In genomic region chr13:101267656-101268055, GRCh38 we compare ENCODE assay signal across 21 cellular contexts.
DNase-seq lines count a peak whose midpoint lies in the region; ATAC-seq and TF ChIP-seq lines count a peak whose summit lies in the region.
"Had no signal": no experiment of that assay in that cellular context is flagged by ENCODE, and none has a peak within 500 bp of the region (broad histone marks: within the 10 kb centered on the region; RNA-seq: fewer than 3 reads in every experiment).

No MANE protein-coding gene starts in this region.

- peak; percentile 47 for DNase-seq in AG20443 (ENCODE audit: low spot score)
- DNase-seq in HFFc6 = peak; percentile 23
- DNase-seq in left kidney (ENCODE audit: low read depth, low spot score) = peak; percentile 27
- DNase-seq in stimulated activated CD4-positive, alpha-beta T cell treated with anti-CD3 and anti-CD28 coated beads, Interleukin-2, amount 100 ng/mL, for 24 hours = no peak
- no peak for DNase-seq in NCI-H526 (lab: John Stamatoyannopoulos, UW)
- DNase-seq in foreskin melanocyte = no peak
- DNase-seq in NCI-H1092 (lab: John Stamatoyannopoulos, UW) = no peak
- DNase-seq: activated CD8-positive, alpha-beta memory T cell treated with anti-CD3 and anti-CD28 coated beads for 24 hours; effector CD4-positive, alpha-beta T cell; GF-D8; KG1; left colon; mucosa of descending colon; NCI-H1417 treated with DMSO at 0.1 percent for 48 hours; NCI-H2171 treated with DMSO at 0.1 percent for 48 hours; Peyer's patch; stomach; WERI-Rb-1 had no signal

- no peak overlapping the region for H3K4me3 Mint-ChIP-seq in HFFc6
- no peak overlapping the region for H3K4me3 Mint-ChIP-seq in activated T-helper 17 cell treated with anti-CD3 and anti-CD28 coated beads, Interleukin-2, amount 50 U/mL, for 72 hours
- H3K4me3 Mint-ChIP-seq: B cell; central memory CD8-positive, alpha-beta T cell had no signal

- peak overlapping the region; percentile 24; the same call in 1 of the 2 replicates for H3K27ac Mint-ChIP-seq in HFFc6
- no peak overlapping the region for H3K27ac Mint-ChIP-seq in activated T-helper 17 cell treated with anti-CD3 and anti-CD28 coated beads, Interleukin-2, amount 50 U/mL, for 72 hours
- H3K27ac Mint-ChIP-seq: B cell had no signal

- no peak for TF ChIP-seq CTCF in HFFc6 (IDR thresholded peaks at IDR 0.05)

- H3K9me3 Mint-ChIP-seq in HFFc6 = no peaks in the 10 kb centered on the region
- no peaks in the 10 kb centered on the region for H3K9me3 Mint-ChIP-seq in activated T-helper 17 cell treated with anti-CD3 and anti-CD28 coated beads, Interleukin-2, amount 50 U/mL, for 72 hours
- H3K9me3 Mint-ChIP-seq: central memory CD8-positive, alpha-beta T cell had no signal

- H3K4me1 Mint-ChIP-seq in HFFc6 (ENCODE audit: low read depth) = peaks cover 36% of the 10 kb centered on the region
- H3K4me1 Mint-ChIP-seq in activated T-helper 17 cell treated with anti-CD3 and anti-CD28 coated beads, Interleukin-2, amount 50 U/mL, for 72 hours = peaks cover 4% of the 10 kb centered on the region
- H3K4me1 Mint-ChIP-seq: B cell; central memory CD8-positive, alpha-beta T cell had no signal

- peak; percentile 86 for ATAC-seq in activated T-helper 17 cell treated with anti-CD3 and anti-CD28 coated beads, Interleukin-2, amount 50 U/mL, for 72 hours (replicated peaks)
- ATAC-seq: left colon, mucosa of descending colon had no signal

- no peaks in the 10 kb centered on the region for H3K36me3 Mint-ChIP-seq in HFFc6 (ENCODE audit: low read depth)
- no peaks in the 10 kb centered on the region for H3K36me3 Mint-ChIP-seq in activated T-helper 17 cell treated with anti-CD3 and anti-CD28 coated beads, Interleukin-2, amount 50 U/mL, for 72 hours (ENCODE audit: low read depth)

- H3K27me3 Mint-ChIP-seq in HFFc6 (ENCODE audit: insufficient read depth) = no peaks in the 10 kb centered on the region
- H3K27me3 Mint-ChIP-seq in activated T-helper 17 cell treated with anti-CD3 and anti-CD28 coated beads, Interleukin-2, amount 50 U/mL, for 72 hours = no peaks in the 10 kb centered on the region
- H3K27me3 Mint-ChIP-seq: B cell had no signal

Comparison
In these comparisons a context has a peak if more than half of its experiments do, and no peak if none do; other contexts are left out.
1. DNase-seq: peak in AG20443 (single experiment), HFFc6 (single experiment) and left kidney (single experiment); none in stimulated activated CD4-positive, alpha-beta T cell treated with anti-CD3 and anti-CD28 coated beads, Interleukin-2, amount 100 ng/mL, for 24 hours (0 of 2), NCI-H526 (0 of 2), foreskin melanocyte (single experiment) and NCI-H1092 (single experiment).